7 cellular contexts compared by ENCODE assay signal in the genomic region with DNA sequence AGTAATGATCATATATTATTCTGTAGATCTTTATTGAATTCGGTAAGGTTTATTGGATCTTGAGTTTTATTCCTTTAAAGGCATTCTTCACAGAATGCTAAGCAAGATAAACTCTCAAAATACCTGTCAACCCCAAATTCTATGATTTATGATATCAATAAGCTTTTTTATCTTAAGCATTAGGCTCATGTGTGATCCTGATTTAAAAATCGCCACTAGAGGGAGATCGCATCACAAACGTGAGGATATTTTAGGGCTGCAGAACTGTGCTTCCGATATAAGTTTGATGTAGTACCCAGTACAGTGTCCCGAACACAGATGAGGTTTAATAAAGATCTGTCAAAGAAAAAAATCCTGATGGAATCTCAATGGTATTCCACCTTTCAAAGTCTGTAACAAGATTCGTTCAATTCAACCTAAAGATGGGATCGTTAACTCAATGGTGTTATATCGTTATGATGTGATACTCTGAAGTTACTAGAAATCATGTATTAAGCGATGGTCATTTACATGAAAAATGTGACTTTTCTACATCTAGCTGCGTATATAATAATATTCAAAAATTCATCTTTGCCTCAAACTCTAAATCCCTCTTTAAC.
DNase-seq lines count a peak whose midpoint lies in the region; ATAC-seq, FAIRE-seq and TF ChIP-seq lines count a peak whose summit lies in the region.

No MANE protein-coding gene starts in this region.

- H3K27me3 ChIP-seq in DOHH2 (ENCODE audit: control insufficient read depth, low read length), result peaks cover 3% of the 10 kb centered on the region; the same call in 1 of the 2 replicates

- no peaks in the 10 kb centered on the region for H3K79me2 ChIP-seq in DOHH2 (ENCODE audit: control insufficient read depth, low read length)

- H3K4me2 ChIP-seq in DOHH2 (ENCODE audit: low read length), result 0 out of 2 replicates have a peak overlapping the region, but pooled peaks have one; percentile 13

- H3K4me1 ChIP-seq in DOHH2 (ENCODE audit: control insufficient read depth, low read length), result no peaks in the 10 kb centered on the region

- TF ChIP-seq CTCF in DOHH2 (IDR thresholded peaks at IDR 0.05; ENCODE audit: low read depth, low read length, poor library complexity, severe bottlenecking), result peak; percentile 83

- no peaks in the 10 kb centered on the region for H3K36me3 ChIP-seq in DOHH2 (ENCODE audit: control insufficient read depth, low read length)

- peak; percentile 60 for ATAC-seq in GM19328 (IDR thresholded peaks at IDR 0.05; ENCODE audit: unreplicated experiment)
- ATAC-seq in GM21381 (IDR thresholded peaks at IDR 0.05; ENCODE audit: unreplicated experiment), result no peak

- no peaks in the 10 kb centered on the region for H3F3A ChIP-seq in DOHH2 (ENCODE audit: control insufficient read depth, insufficient read depth)

- peak; percentile 17 for DNase-seq in HT1080 (ENCODE audit: low read depth)
- peak; percentile 52 for DNase-seq in RPMI8226
- DNase-seq in myocyte (ENCODE audit: low read depth), result peak; percentile 78

- H3K9me2 ChIP-seq in DOHH2 (replicated peaks; ENCODE audit: control insufficient read depth, low read length), result no peaks in the 10 kb centered on the region

- H3K9me3 ChIP-seq in DOHH2 (ENCODE audit: control insufficient read depth, insufficient read depth, low read length), result no peaks in the 10 kb centered on the region

- FAIRE-seq in endometrium (lab: Jason Lieb, UNC), result peak; percentile 50

- H3K27ac ChIP-seq in DOHH2 (ENCODE audit: low read depth, low read length), result no peak overlapping the region

- H4K20me1 ChIP-seq in DOHH2 (ENCODE audit: control insufficient read depth, insufficient read depth, low read depth, low read length), result no peaks in the 10 kb centered on the region

- no peak overlapping the region for H3K4me3 ChIP-seq in DOHH2 (ENCODE audit: low read length)

Comparison
In these comparisons a context has a peak if more than half of its experiments do, and no peak if none do; other contexts are left out.
1. DNase-seq: peak in every context shown above with its lines; median percentile 78 in myocyte; 52 in RPMI8226; 17 in HT1080.